ENCODE assay signal across 29 cellular contexts in genomic region chr6:107976267-107976783, GRCh38.
"Had no signal": no experiment of that assay in that cellular context is flagged by ENCODE, and none has a peak within 500 bp of the region (broad histone marks: within the 10 kb centered on the region; RNA-seq: fewer than 3 reads in every experiment).

No MANE protein-coding gene starts in this region.

- H3K4me3 Mint-ChIP-seq: activated CD4-positive, alpha-beta T cell treated with anti-CD3 and anti-CD28 coated beads for 36 hours; activated CD4-positive, alpha-beta T cell treated with anti-CD3 and anti-CD28 coated beads, Interleukin-2, amount 10 ng/mL, durations not matched to agents 7 days and 5 days; activated CD8-positive, alpha-beta T cell treated with anti-CD3 and anti-CD28 coated beads, Interleukin-2, amount 10 ng/mL, durations not matched to agents 7 days and 5 days; activated naive CD8-positive, alpha-beta T cell treated with anti-CD3 and anti-CD28 coated beads for 36 hours; central memory CD8-positive, alpha-beta T cell; T-helper 1 cell treated with Interleukin-12 subunit alpha and Interleukin-12 subunit beta and Interleukin-4 antibody, amounts not matched to agents 30 μg/mL and 1 μg/mL, for 36 hours; T-helper 2 cell treated with Interferon-gamma antibody and Interleukin-4, amounts not matched to agents 5 μg/mL and 100 μg/mL, for 36 hours; WTC11 had no signal

- H3K27ac ChIP-seq: ascending aorta, cardiac muscle cell, PC-9, SJSA1 had no signal

- DNase-seq: activated CD4-positive, alpha-beta T cell treated with anti-CD3 and anti-CD28 coated beads for 36 hours; activated CD4-positive, alpha-beta T cell treated with anti-CD3 and anti-CD28 coated beads, Interleukin-2, amount 10 ng/mL, durations not matched to agents 7 days and 5 days; activated CD4-positive, alpha-beta T cell treated with anti-CD3 and anti-CD28 coated beads, Interleukin-2, amount 50 U/mL, for 48 hours; activated CD8-positive, alpha-beta T cell treated with anti-CD3 and anti-CD28 coated beads, Interleukin-2, amount 10 ng/mL, durations not matched to agents 7 days and 5 days; activated effector memory CD4-positive, alpha-beta T cell treated with Interleukin-2 at 50 U/mL for 16 hours; activated naive CD4-positive, alpha-beta T cell; activated naive CD4-positive, alpha-beta T cell treated with anti-CD3 and anti-CD28 coated beads, Interleukin-2, amount 50 U/mL, for 16 hours; activated naive CD8-positive, alpha-beta T cell treated with anti-CD3 and anti-CD28 coated beads for 36 hours; activated T-cell treated with anti-CD3 and anti-CD28 coated beads, Interleukin-2, amount 50 U/mL, for 48 hours; NCI-H1436; NCI-H2081 treated with DMSO at 0.1 percent for 48 hours; NCI-H226; NCI-H446 treated with DMSO at 0.1 percent for 48 hours; NCI-H69; NK-92 treated with Interleukin-12 subunit alpha and Interleukin-12 subunit beta, amount 100 ng/mL, for 24 hours; PC-9; Right ventricle myocardium superior; SK-N-SH had no signal

- H3K4me1 Mint-ChIP-seq: activated CD4-positive, alpha-beta T cell treated with anti-CD3 and anti-CD28 coated beads for 36 hours; activated naive CD8-positive, alpha-beta T cell treated with anti-CD3 and anti-CD28 coated beads for 36 hours had no signal

- H3K27me3 Mint-ChIP-seq: activated CD4-positive, alpha-beta T cell treated with anti-CD3 and anti-CD28 coated beads for 36 hours; activated naive CD8-positive, alpha-beta T cell treated with anti-CD3 and anti-CD28 coated beads for 36 hours; central memory CD8-positive, alpha-beta T cell had no signal

- H3K4me2 ChIP-seq: PC-9, SK-N-SH had no signal

- H3K27ac Mint-ChIP-seq: activated CD4-positive, alpha-beta T cell treated with anti-CD3 and anti-CD28 coated beads for 36 hours; activated CD4-positive, alpha-beta T cell treated with anti-CD3 and anti-CD28 coated beads, Interleukin-2, amount 10 ng/mL, durations not matched to agents 7 days and 5 days; activated CD8-positive, alpha-beta T cell treated with anti-CD3 and anti-CD28 coated beads, Interleukin-2, amount 10 ng/mL, durations not matched to agents 7 days and 5 days; activated naive CD8-positive, alpha-beta T cell treated with anti-CD3 and anti-CD28 coated beads for 36 hours; T-helper 1 cell treated with Interleukin-12 subunit alpha and Interleukin-12 subunit beta and Interleukin-4 antibody, amounts not matched to agents 30 μg/mL and 1 μg/mL, for 36 hours; T-helper 2 cell treated with Interferon-gamma antibody and Interleukin-4, amounts not matched to agents 5 μg/mL and 100 μg/mL, for 36 hours; WTC11 had no signal

- H3K36me3 ChIP-seq: ascending aorta, cardiac muscle cell, SJSA1 had no signal

- H3K9ac ChIP-seq: SK-N-SH had no signal

- H3K9me3 Mint-ChIP-seq: activated CD4-positive, alpha-beta T cell treated with anti-CD3 and anti-CD28 coated beads, Interleukin-2, amount 10 ng/mL, durations not matched to agents 7 days and 5 days; activated naive CD8-positive, alpha-beta T cell treated with anti-CD3 and anti-CD28 coated beads for 36 hours; central memory CD8-positive, alpha-beta T cell; T-helper 1 cell treated with Interleukin-12 subunit alpha and Interleukin-12 subunit beta and Interleukin-4 antibody, amounts not matched to agents 30 μg/mL and 1 μg/mL, for 36 hours; T-helper 2 cell treated with Interferon-gamma antibody and Interleukin-4, amounts not matched to agents 5 μg/mL and 100 μg/mL, for 36 hours; WTC11 had no signal

- H3K9me3 ChIP-seq: ascending aorta, SJSA1, SK-N-SH had no signal

- H3K36me3 Mint-ChIP-seq: activated naive CD8-positive, alpha-beta T cell treated with anti-CD3 and anti-CD28 coated beads for 36 hours; WTC11 had no signal

- H2AFZ ChIP-seq: PC-9 had no signal

- ATAC-seq: activated CD4-positive, alpha-beta T cell treated with anti-CD3 and anti-CD28 coated beads for 36 hours; activated CD4-positive, CD25-positive, alpha-beta regulatory T cell treated with anti-CD3 and anti-CD28 coated beads, Interleukin-2, amount 50 U/mL, for 24 hours; activated CD8-positive, alpha-beta T cell treated with anti-CD3 and anti-CD28 coated beads, Interleukin-2, amount 10 ng/mL, durations not matched to agents 7 days and 5 days; K562; WTC11 had no signal

- H3K4me1 ChIP-seq: ascending aorta, SJSA1 had no signal

- H3K4me3 ChIP-seq: ascending aorta, cardiac muscle cell, K562, PC-9, SJSA1 had no signal

- FAIRE-seq: K562, RCC 7860, TTC549 had no signal

- H3K27me3 ChIP-seq: ascending aorta, cardiac muscle cell, SJSA1 had no signal
